ENCODE assay signal across 9 cellular contexts in the genomic region with DNA sequence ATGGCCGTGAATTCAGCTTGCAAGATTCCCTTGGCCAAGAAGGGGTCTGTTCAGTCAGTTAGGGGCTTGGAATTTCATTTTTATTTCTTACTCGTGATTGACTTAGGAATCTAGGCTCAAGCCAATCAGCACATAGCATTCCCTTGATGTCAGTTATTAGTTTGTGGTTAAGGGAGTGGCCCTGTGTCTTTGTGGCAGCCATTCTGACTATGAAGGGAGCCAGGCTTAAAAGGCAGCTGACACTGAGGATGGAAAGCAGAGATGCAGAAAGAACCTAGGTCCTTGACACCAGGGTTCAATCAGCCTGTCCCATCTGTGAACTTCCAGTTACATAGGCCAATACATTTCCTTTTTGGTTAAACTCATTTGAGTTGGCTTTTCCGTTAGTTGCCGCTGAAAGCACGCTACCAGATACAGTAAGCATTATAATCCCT. TPM values are rescaled to one million over a fixed set of nuclear protein-coding genes. Genes with fewer than 3 reads are reported as not detected.
DNase-seq lines count a peak whose midpoint lies in the region; ATAC-seq, FAIRE-seq and TF ChIP-seq lines count a peak whose summit lies in the region.
"Had no signal": no experiment of that assay in that cellular context is flagged by ENCODE, and none has a peak within 500 bp of the region (broad histone marks: within the 10 kb centered on the region; RNA-seq: fewer than 3 reads in every experiment).

No MANE protein-coding gene starts in this region.

- H4K20me1 ChIP-seq in DOHH2 (ENCODE audit: control insufficient read depth, insufficient read depth, low read depth, low read length): no peaks in the 10 kb centered on the region
- no peaks in the 10 kb centered on the region for H4K20me1 ChIP-seq in astrocyte (ENCODE audit: insufficient read depth, low read length)

- H3F3A ChIP-seq in DOHH2 (ENCODE audit: control insufficient read depth, insufficient read depth): peaks cover 9% of the 10 kb centered on the region

- peaks cover 6% of the 10 kb centered on the region; the same call in 1 of the 2 replicates for H3K9me3 ChIP-seq in DOHH2 (ENCODE audit: control insufficient read depth, insufficient read depth, low read length)
- H3K9me3 ChIP-seq in astrocyte (ENCODE audit: insufficient read depth, low read depth, low read length): peaks cover 3% of the 10 kb centered on the region
- H3K9me3 ChIP-seq in mesodermal cell (ENCODE audit: control insufficient read depth, low read length): no peaks in the 10 kb centered on the region
- H3K9me3 ChIP-seq: thyroid gland had no signal

- no peaks in the 10 kb centered on the region for H3K36me3 Mint-ChIP-seq in astrocyte (ENCODE audit: low read depth, unreplicated experiment)

- H3K36me3 ChIP-seq in DOHH2 (ENCODE audit: control insufficient read depth, low read length) (peaks cover 5% of the 10 kb centered on the region), astrocyte (ENCODE audit: insufficient read depth, low read length) (no peaks in the 10 kb centered on the region), mesodermal cell (ENCODE audit: control insufficient read depth, insufficient read depth, low read length) (no peaks in the 10 kb centered on the region)
- H3K36me3 ChIP-seq: thyroid gland had no signal

- H3K27me3 ChIP-seq in DOHH2 (ENCODE audit: control insufficient read depth, low read length): no peaks in the 10 kb centered on the region
- H3K27me3 ChIP-seq in astrocyte (ENCODE audit: insufficient read depth, low read length): no peaks in the 10 kb centered on the region
- H3K27me3 ChIP-seq: thyroid gland had no signal

- H2AFZ ChIP-seq in astrocyte (ENCODE audit: low read depth, low read length): peak overlapping the region; percentile 21

- H3K27ac Mint-ChIP-seq in astrocyte (ENCODE audit: unreplicated experiment): peak overlapping the region; percentile 91

- no peaks in the 10 kb centered on the region for H3K27me3 Mint-ChIP-seq in astrocyte (ENCODE audit: low read depth, unreplicated experiment)

- TF ChIP-seq CTCF in DOHH2 (IDR thresholded peaks at IDR 0.05; ENCODE audit: low read depth, low read length, poor library complexity, severe bottlenecking) (no peak), astrocyte (IDR thresholded peaks at IDR 0.05; ENCODE audit: insufficient read depth, low read depth, low read length) (no peak), GM13977 (IDR thresholded peaks at IDR 0.05; ENCODE audit: extremely low read depth, insufficient read depth, missing control alignments) (no peak)

- H3K79me2 ChIP-seq in DOHH2 (ENCODE audit: control insufficient read depth, low read length) (no peaks in the 10 kb centered on the region), astrocyte (ENCODE audit: insufficient read depth, low read length) (no peaks in the 10 kb centered on the region)

- DNase-seq in M059J (ENCODE audit: low read depth) (peak; percentile 57), astrocyte (ENCODE audit: low read depth) (peak; percentile 68), GM13977 (ENCODE audit: low spot score) (no peak), middle frontal gyrus (ENCODE audit: extremely low spot score, low spot score) (no peak), NOMO-1 (lab: John Stamatoyannopoulos, UW; ENCODE audit: unreplicated experiment in 2 of 2) (no peak)
- DNase-seq: thyroid gland had no signal

- FAIRE-seq in astrocyte (lab: Jason Lieb, UNC): no peak

- peak overlapping the region; percentile 66 for H3K4me2 ChIP-seq in DOHH2 (ENCODE audit: low read length)
- peak overlapping the region; percentile 20 for H3K4me2 ChIP-seq in astrocyte (ENCODE audit: low read length)

- ATAC-seq in HG02981 (IDR thresholded peaks at IDR 0.05; ENCODE audit: unreplicated experiment): no peak

- no peaks in the 10 kb centered on the region for H3K9me3 Mint-ChIP-seq in astrocyte (ENCODE audit: unreplicated experiment)

- H3K9ac ChIP-seq in astrocyte (ENCODE audit: low read length): peak overlapping the region; percentile 15

- peaks cover 32% of the 10 kb centered on the region for H3K4me1 Mint-ChIP-seq in astrocyte (ENCODE audit: low read depth, unreplicated experiment)

- H3K9me2 ChIP-seq in DOHH2 (replicated peaks; ENCODE audit: control insufficient read depth, low read length): no peaks in the 10 kb centered on the region

- in situ Hi-C loops in GM13977 (cut with MboI; ENCODE audit: low pct_unique_long_range_greater_than_20kb, low sequenced_read_pairs, unreplicated experiment): no loop called here

- WGBS in mesodermal cell (ENCODE audit: insufficient coverage in 2 of 2), 2 experiments: 90 to 97% methylated on average over 3 to 4 of the region's 5 CpGs

- no peak overlapping the region for H3K4me3 Mint-ChIP-seq in astrocyte (ENCODE audit: unreplicated experiment)

- H3K4me1 ChIP-seq in DOHH2 (ENCODE audit: control insufficient read depth, low read length): peaks cover 69% of the 10 kb centered on the region
- H3K4me1 ChIP-seq in astrocyte (ENCODE audit: insufficient read depth, low read length): peaks cover 11% of the 10 kb centered on the region
- peaks cover 21% of the 10 kb centered on the region for H3K4me1 ChIP-seq in mesodermal cell (ENCODE audit: control insufficient read depth, insufficient read depth, low read length, poor library complexity, severe bottlenecking)

- no peak overlapping the region for H3K4me3 ChIP-seq in DOHH2 (ENCODE audit: low read length)
- H3K4me3 ChIP-seq in astrocyte (ENCODE audit: insufficient read depth, low read depth, low read length): no peak overlapping the region
- no peak overlapping the region for H3K4me3 ChIP-seq in mesodermal cell (ENCODE audit: extremely low read depth, insufficient read depth, low read length, poor library complexity, severe bottlenecking)
- H3K4me3 ChIP-seq: thyroid gland had no signal

- H3K27ac ChIP-seq in DOHH2 (ENCODE audit: low read depth, low read length): 0 out of 2 replicates have a peak overlapping the region, but pooled peaks have one; percentile 5
- peak overlapping the region; percentile 7 for H3K27ac ChIP-seq in astrocyte (ENCODE audit: low read depth, low read length)
- H3K27ac ChIP-seq in mesodermal cell (ENCODE audit: low read depth, low read length, severe bottlenecking): peak overlapping the region; percentile 68
- H3K27ac ChIP-seq: thyroid gland had no signal

RNA-seq across cellular contexts. Expression of a gene that starts 48.1 kb away (rescaled TPM):
- total RNA-seq in M059J (2014; rRNA removed; shearing (Covaris generic)): 26.9 and 37.1 TPM in 2 replicates
- total RNA-seq in astrocyte: 21.5 and 21.8 TPM in 2 replicates
- polyA plus RNA-seq in mesodermal cell (2013, experiment 1 of 2): 25.6 TPM
- polyA plus RNA-seq in mesodermal cell (2013, experiment 2 of 2): 32.1 TPM

RNA-seq across cellular contexts. Expression of a gene that starts 54.6 kb away (rescaled TPM):
- 45.7 and 67.4 TPM in 2 replicates for total RNA-seq in M059J (2014; rRNA removed; shearing (Covaris generic))
- 42.1 and 43.7 TPM in 2 replicates for total RNA-seq in astrocyte
- polyA plus RNA-seq in mesodermal cell (2013, experiment 1 of 2): 53.2 TPM
- 56.1 TPM for polyA plus RNA-seq in mesodermal cell (2013, experiment 2 of 2)

Comparison
In these comparisons a context has a peak if more than half of its experiments do, and no peak if none do; other contexts are left out.
1. H3K27ac ChIP-seq: peak in every context shown above with its lines; median percentile 68 in mesodermal cell; 7 in astrocyte; 5 in DOHH2.
2. DNase-seq: peak in M059J (single experiment) and astrocyte (single experiment); none in GM13977 (single experiment), middle frontal gyrus (single experiment) and NOMO-1 (0 of 2).